23 cellular contexts compared by ENCODE assay signal in the genomic region with DNA sequence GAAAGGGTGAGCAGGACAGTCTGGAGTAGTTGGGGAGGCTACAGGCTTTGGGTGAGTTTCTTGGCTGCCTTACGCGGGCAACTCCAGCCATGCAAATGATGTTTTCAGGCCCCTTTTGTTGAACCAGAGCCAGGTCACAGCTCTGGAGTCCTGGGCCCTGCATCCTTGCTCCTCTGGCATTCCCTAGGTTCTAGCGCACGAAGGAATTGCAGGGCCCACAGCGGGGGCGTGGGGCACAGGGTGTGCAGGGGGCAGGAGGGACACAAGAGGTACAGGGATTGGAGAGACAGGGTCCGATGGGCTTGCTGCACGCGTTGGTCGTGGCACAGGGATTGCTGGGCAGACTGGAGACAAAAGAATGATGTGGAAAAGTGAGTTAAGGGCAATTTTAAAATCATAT. TPM values are rescaled to one million over a fixed set of nuclear protein-coding genes. Genes with fewer than 3 reads are reported as not detected.
"Had no signal": no experiment of that assay in that cellular context is flagged by ENCODE, and none has a peak within 500 bp of the region (broad histone marks: within the 10 kb centered on the region; RNA-seq: fewer than 3 reads in every experiment).

No MANE protein-coding gene starts in this region.

- H3K9ac ChIP-seq: parathyroid adenoma had no signal

- H3K4me1 ChIP-seq: left lung, lower lobe of right lung, parathyroid adenoma, prostate gland had no signal

- H2AFZ ChIP-seq: parathyroid adenoma had no signal

- H3K36me3 ChIP-seq: heart left ventricle, left lung, lower lobe of right lung, prostate gland had no signal

- H3K9me3 ChIP-seq: heart left ventricle, left lung, lower lobe of right lung, prostate gland had no signal

- DNase-seq: effector memory CD4-positive, alpha-beta T cell; hippocampal formation; left lung; lower lobe of right lung; midbrain; nephron progenitor cell; stimulated activated CD4-positive, alpha-beta T cell treated with anti-CD3 and anti-CD28 coated beads, Interleukin-2, amount 100 ng/mL, for 24 hours; stimulated activated CD4-positive, alpha-beta T cell treated with anti-CD3 and anti-CD28 coated beads, Interleukin-4, amount 100 ng/mL, for 4 hours; stimulated activated naive B cell treated with anti-CD40 and anti-IgM and Interleukin-4, amounts not matched to agents 10 μg/mL and 1 μg/mL and 100 μg/mL, for 72 hours; stimulated activated naive CD8-positive, alpha-beta T cell treated with anti-CD3 and anti-CD28 coated beads, Interleukin-15, amount 100 ng/mL, for 72 hours had no signal

- H3K27me3 ChIP-seq: left lung had no signal

- ATAC-seq: left lung; lower lobe of right lung; sciatic nerve; stimulated activated naive B cell treated with anti-CD40 and anti-IgM and Interleukin-4, amounts not matched to agents 10 μg/mL and 1 μg/mL and 100 μg/mL, for 72 hours; stimulated activated naive CD8-positive, alpha-beta T cell treated with anti-CD3 and anti-CD28 coated beads, Interleukin-15, amount 100 ng/mL, for 72 hours had no signal

- H3K27ac ChIP-seq: left lung, lower lobe of right lung, parathyroid adenoma, prostate gland had no signal

- H3K4me3 ChIP-seq: heart left ventricle, left lung, lower lobe of right lung, prostate gland had no signal

- FAIRE-seq: frontal cortex, islet of Langerhans had no signal

RNA-seq across cellular contexts. Expression of a gene that starts 3.6 kb away (rescaled TPM):
- total RNA-seq: epithelial cell of proximal tubule, glomerular endothelial cell, heart left ventricle, left lung, lower lobe of right lung, omental fat pad, prostate gland, renal cortical epithelial cell, sciatic nerve, subcutaneous adipose tissue had no signal
- polyA plus RNA-seq: heart left ventricle, urinary bladder had no signal

RNA-seq across cellular contexts. Expression of a gene that starts 11.7 kb away (rescaled TPM):
- total RNA-seq: heart left ventricle, left lung, lower lobe of right lung, omental fat pad, sciatic nerve, skeletal muscle tissue, subcutaneous adipose tissue, urinary bladder had no signal
- polyA plus RNA-seq: heart left ventricle, urinary bladder had no signal

RNA-seq across cellular contexts. Expression of a gene that starts 24.2 kb away (rescaled TPM):
- total RNA-seq: frontal cortex, glomerular endothelial cell, heart left ventricle, left lung, lower lobe of right lung, omental fat pad, prostate gland, renal cortical epithelial cell, sciatic nerve, skeletal muscle tissue, subcutaneous adipose tissue, urinary bladder had no signal
- polyA plus RNA-seq: heart left ventricle, urinary bladder had no signal

RNA-seq across cellular contexts. Expression of a gene that starts 30.6 kb away (rescaled TPM):
- total RNA-seq: epithelial cell of proximal tubule, frontal cortex, glomerular endothelial cell, heart left ventricle, left lung, lower lobe of right lung, omental fat pad, prostate gland, renal cortical epithelial cell, sciatic nerve, skeletal muscle tissue, subcutaneous adipose tissue, urinary bladder had no signal
- polyA plus RNA-seq: heart left ventricle, urinary bladder had no signal

RNA-seq across cellular contexts. Expression of a gene that starts 43.2 kb away (rescaled TPM):
- total RNA-seq: epithelial cell of proximal tubule, frontal cortex, glomerular endothelial cell, heart left ventricle, left lung, lower lobe of right lung, omental fat pad, prostate gland, renal cortical epithelial cell, sciatic nerve, skeletal muscle tissue, subcutaneous adipose tissue, urinary bladder had no signal
- polyA plus RNA-seq: heart left ventricle, urinary bladder had no signal
